In genomic region chr13:31168166-31168565, GRCh38 we compare ENCODE assay signal across 17 cellular contexts. TPM values are rescaled to one million over a fixed set of nuclear protein-coding genes. Genes with fewer than 3 reads are reported as not detected.
A peak's percentile ranks its signal among the peaks of the same experiment; 100 is the strongest.
DNase-seq lines count a peak whose midpoint lies in the region; ATAC-seq and TF ChIP-seq lines count a peak whose summit lies in the region.
"Had no signal": no experiment of that assay in that cellular context is flagged by ENCODE, and none has a peak within 500 bp of the region (broad histone marks: within the 10 kb centered on the region; RNA-seq: fewer than 3 reads in every experiment).

No MANE protein-coding gene starts in this region.

- no peak overlapping the region for H3K9ac ChIP-seq in SK-N-SH

- H3K27me3 ChIP-seq in SK-N-SH (ENCODE audit: insufficient read depth) = no peaks in the 10 kb centered on the region
- H3K27me3 ChIP-seq: ascending aorta had no signal

- 46% methylated on average over 2 of the region's 2 CpGs for WGBS in SK-N-SH (ENCODE audit: low lambda C conversion rate)

- ATAC-seq in SK-N-SH treated with all-trans-retinoic acid at 6 μM for 48 hours = no peak
- ATAC-seq in GM21723 (IDR thresholded peaks at IDR 0.05; ENCODE audit: unreplicated experiment) = peak; percentile 64
- peak; percentile 72 for ATAC-seq in HG03064 (IDR thresholded peaks at IDR 0.05; ENCODE audit: low read depth, unreplicated experiment)
- no peak for ATAC-seq in GM19452 (IDR thresholded peaks at IDR 0.05; ENCODE audit: unreplicated experiment)

- no peaks in the 10 kb centered on the region for H3K9me2 ChIP-seq in SK-N-SH

- CTCF ChIA-PET in SK-N-SH (lab: Yijun Ruan, JAX) = interaction anchor here (1.0 kb wide), 1 partner anchor 10 kb away, joined by 3 read pairs; no protein-coding TSS in a partner anchor

- TF ChIP-seq CTCF in SK-N-SH (IDR thresholded peaks at IDR 0.05) = no peak

- H3K4me1 ChIP-seq in SK-N-SH (ENCODE audit: control insufficient read depth in 1 of 2, insufficient read depth in 2 of 2, low read depth in 1 of 2, low read length in 1 of 2) = no peaks in the 10 kb centered on the region; a peak in 1 of 4 replicates
- H3K4me1 ChIP-seq: ascending aorta had no signal

- POLR2A ChIA-PET in SK-N-SH (lab: Yijun Ruan, JAX) = no interaction called here

- no peaks in the 10 kb centered on the region for H3K9me3 ChIP-seq in SK-N-SH
- H3K9me3 ChIP-seq: ascending aorta had no signal

- no peak for TF ChIP-seq EP300 in SK-N-SH (IDR thresholded peaks at IDR 0.05; ENCODE audit: borderline replicate concordance in 1 of 2, low read depth in 1 of 2, low read length in 1 of 2)

- no peak overlapping the region for H3K4me2 ChIP-seq in SK-N-SH

- DNase-seq in SK-N-SH (no peak), fibroblast of peridontal ligament (ENCODE audit: extremely low read depth) (peak; percentile 8), CD1c-positive myeloid dendritic cell (ENCODE audit: extremely low spot score) (no peak), NCI-H2107 (lab: John Stamatoyannopoulos, UW) (no peak)
- DNase-seq: DND-41, glutamatergic neuron, mammary epithelial cell, NCI-H510A, SW 1271 had no signal

- peak overlapping the region; percentile 25; the same call in 1 of the 2 replicates for H2AFZ ChIP-seq in SK-N-SH (ENCODE audit: low read depth)

- no peak overlapping the region for H3K4me3 ChIP-seq in SK-N-SH (ENCODE audit: low read depth in 2 of 2, low read length in 1 of 2)
- H3K4me3 ChIP-seq: ascending aorta had no signal

- H3K36me3 ChIP-seq in SK-N-SH (replicated peaks in 1 of 2; ENCODE audit: control insufficient read depth in 1 of 2, insufficient read depth in 2 of 2, low read length in 1 of 2) = no peaks in the 10 kb centered on the region
- H3K36me3 ChIP-seq: ascending aorta had no signal

- H3K79me2 ChIP-seq in SK-N-SH (ENCODE audit: insufficient read depth) = no peaks in the 10 kb centered on the region

- peaks cover 4% of the 10 kb centered on the region for H3F3A ChIP-seq in SK-N-SH (replicated peaks; ENCODE audit: insufficient read depth)

- H3K27ac ChIP-seq in SK-N-SH (ENCODE audit: low read depth in 2 of 2, low read length in 1 of 2) = no peak overlapping the region
- H3K27ac ChIP-seq: 22Rv1, ascending aorta, epithelial cell of prostate, VCaP had no signal

- H4K20me1 ChIP-seq in SK-N-SH (ENCODE audit: insufficient read depth) = no peaks in the 10 kb centered on the region

- TF ChIP-seq RAD21 in SK-N-SH (IDR thresholded peaks at IDR 0.05; ENCODE audit: low read length) = no peak

TF ChIP-seq in SK-N-SH, 30 proteins besides CTCF, POLR2A, EP300 and RAD21 (continues in another document):
- no peak for TF ChIP-seq TAF1 (IDR thresholded peaks at IDR 0.05; ENCODE audit: borderline replicate concordance, low read depth, low read length)
- TF ChIP-seq USF2 (IDR thresholded peaks at IDR 0.05; ENCODE audit: borderline replicate concordance, low read depth, low read length) = no peak
- TF ChIP-seq MXI1 (IDR thresholded peaks at IDR 0.05; ENCODE audit: low read depth, low read length) = no peak
- no peak for TF ChIP-seq FOXJ3 (CRISPR knock-in tag; IDR thresholded peaks at IDR 0.05)
- no peak for TF ChIP-seq CHD2 (IDR thresholded peaks at IDR 0.05; ENCODE audit: low read length, partially characterized antibody)
- TF ChIP-seq ELF1 (IDR thresholded peaks at IDR 0.05) = no peak
- TF ChIP-seq TCF12 (IDR thresholded peaks at IDR 0.05) = no peak
- TF ChIP-seq RCOR1 (IDR thresholded peaks at IDR 0.05; ENCODE audit: low read length) = no peak
- TF ChIP-seq SMC3 (IDR thresholded peaks at IDR 0.05; ENCODE audit: low read depth, low read length) = no peak
- TF ChIP-seq JUND (IDR thresholded peaks at IDR 0.05) = no peak
- TF ChIP-seq RXRA (IDR thresholded peaks at IDR 0.05; ENCODE audit: borderline replicate concordance, low read depth) = no peak
- TF ChIP-seq GATA2 (CRISPR knock-in tag; IDR thresholded peaks at IDR 0.05) = no peak
- TF ChIP-seq IRF3 (IDR thresholded peaks at IDR 0.05; ENCODE audit: low read depth, low read length) = no peak
- no peak for TF ChIP-seq SIN3A (IDR thresholded peaks at IDR 0.05; ENCODE audit: borderline replicate concordance, low read depth, low read length)
- no peak for TF ChIP-seq GABPA (IDR thresholded peaks at IDR 0.05; ENCODE audit: low read depth)

TF ChIP-seq in SK-N-SH treated with all-trans-retinoic acid at 6 μM for 48 hours, 23 proteins besides CTCF, POLR2A, EP300 and RAD21:
- TF ChIP-seq ZFP30 (CRISPR knock-in tag; IDR thresholded peaks at IDR 0.05) = no peak
TF ChIP-seq in SK-N-SH treated with all-trans-retinoic acid at 6 μM for 48 hours: peak in this region for 0.

RNA-seq across cellular contexts. Expression of gene HSPH1, which starts 6.5 kb away (rescaled TPM):
- polyA plus RNA-seq in SK-N-SH (2012; rRNA removed) = 30.4 and 32.8 TPM in 2 replicates
- 36.7 and 50.8 TPM in 2 replicates for polyA plus RNA-seq in SK-N-SH (2012; cell fraction: cytosol; rRNA removed)
- 35.3 and 53.9 TPM in 2 replicates for polyA plus RNA-seq in SK-N-SH (2012; cell fraction: nucleus; rRNA removed)

RNA-seq across cellular contexts. Expression of gene B3GLCT, which starts 31.6 kb away (rescaled TPM):
- 2.4 and 2.8 TPM in 2 replicates for polyA plus RNA-seq in SK-N-SH (2012; rRNA removed)
- 3.6 and 3.9 TPM in 2 replicates for polyA plus RNA-seq in SK-N-SH (2012; cell fraction: cytosol; rRNA removed)
- polyA plus RNA-seq in SK-N-SH (2012; cell fraction: nucleus; rRNA removed) = 1.0 and 2.0 TPM in 2 replicates

Comparison
In these comparisons a context has a peak if more than half of its experiments do, and no peak if none do; other contexts are left out.
1. ATAC-seq: peak in GM21723 (single experiment) and HG03064 (single experiment); none in SK-N-SH treated with all-trans-retinoic acid at 6 μM for 48 hours (single experiment) and GM19452 (single experiment).